Comparison of ENCODE assay signal across 1 cellular context in genomic region chr1:16905112-16905855, GRCh38.
TF ChIP-seq lines count a peak whose summit lies in the region.

No MANE protein-coding gene starts in this region.

TF ChIP-seq in K562, 482 proteins besides CTCF, POLR2A, EP300 and RAD21 (continued from another document and continues in another):
- TF ChIP-seq HNRNPUL1 (IDR thresholded peaks at IDR 0.05; ENCODE audit: low read length) (peak; percentile 99), DDX20 (tag; IDR thresholded peaks at IDR 0.05; ENCODE audit: low read depth) (no peak), SIN3A (IDR thresholded peaks at IDR 0.05; ENCODE audit: borderline replicate concordance in 2 of 2, control insufficient read depth in 1 of 2, low read depth in 2 of 2, low read length in 2 of 2) (peak; percentile 96 to 97), ASH1L (IDR thresholded peaks at IDR 0.05; ENCODE audit: borderline replicate concordance, low read depth, partially characterized antibody) (peak; percentile 67), ILK (tag; IDR thresholded peaks at IDR 0.05; ENCODE audit: borderline replicate concordance, low read depth) (no peak), ZNF699 (CRISPR knock-in tag; IDR thresholded peaks at IDR 0.05; ENCODE audit: insufficient replicate concordance) (no peak), LEF1 (IDR thresholded peaks at IDR 0.05) (peak; percentile 44; the same call in 1 of the 2 replicates), NR2C1 (IDR thresholded peaks at IDR 0.05) (peak; percentile 65), NR2C1 (tag; IDR thresholded peaks at IDR 0.05) (peak; percentile 50), TEAD2 (tag; IDR thresholded peaks at IDR 0.05) (peak; percentile 72), FOXP4 (CRISPR knock-in tag; IDR thresholded peaks at IDR 0.05; ENCODE audit: borderline replicate concordance) (0 out of 2 replicates have a peak, but pooled peaks have one; percentile 6), ZNF77 (CRISPR knock-in tag; IDR thresholded peaks at IDR 0.05) (peak; percentile 98), NFE2L1 (tag; IDR thresholded peaks at IDR 0.05; ENCODE audit: borderline replicate concordance, low read depth) (no peak), PURB (CRISPR knock-in tag; IDR thresholded peaks at IDR 0.05; ENCODE audit: low read depth) (no peak), ZNF232 (CRISPR knock-in tag; IDR thresholded peaks at IDR 0.05) (no peak; the same call in 1 of the 2 replicates), HDAC3 (IDR thresholded peaks at IDR 0.05; ENCODE audit: borderline replicate concordance, partially characterized antibody) (peak; percentile 89), MEF2D (tag; conservative IDR thresholded peaks at IDR 0.05; ENCODE audit: low read depth) (peak; percentile 74; the same call in 1 of the 2 replicates), ZBTB7A (IDR thresholded peaks at IDR 0.05; ENCODE audit: borderline replicate concordance, control insufficient read depth, low read depth, low read length) (no peak), ZFP30 (CRISPR knock-in tag; IDR thresholded peaks at IDR 0.05; ENCODE audit: borderline replicate concordance) (peak; percentile 98; the same call in 1 of the 2 replicates), ZNF140 (CRISPR knock-in tag; IDR thresholded peaks at IDR 0.05) (no peak), CTCFL (IDR thresholded peaks at IDR 0.05; ENCODE audit: borderline replicate concordance, insufficient read depth, low read depth, low read length, poor library complexity, severe bottlenecking) (no peak), HMBOX1 (IDR thresholded peaks at IDR 0.05) (peak; percentile 87), SMARCE1 (IDR thresholded peaks at IDR 0.05) (no peak), RERE (CRISPR knock-in tag; IDR thresholded peaks at IDR 0.05; ENCODE audit: borderline replicate concordance) (no peak; the same call in 1 of the 2 replicates), TBP (optimal IDR thresholded peaks at IDR 0.05; ENCODE audit: low read depth, low read length) (no peak), ZKSCAN8 (CRISPR knock-in tag; IDR thresholded peaks at IDR 0.05) (peak; percentile 78; the same call in 1 of the 2 replicates), GABPB2 (CRISPR knock-in tag; conservative IDR thresholded peaks at IDR 0.05) (peak; percentile 97), ZEB2 (IDR thresholded peaks at IDR 0.05) (peak; percentile 54), ZNF551 (CRISPR knock-in tag; IDR thresholded peaks at IDR 0.05) (peak; percentile 100), ETV5 (CRISPR knock-in tag; IDR thresholded peaks at IDR 0.05; ENCODE audit: low read depth) (peak; percentile 90), ZNF583 (CRISPR knock-in tag; IDR thresholded peaks at IDR 0.05) (peak; percentile 12; the same call in 1 of the 2 replicates), ZNF175 (CRISPR knock-in tag; IDR thresholded peaks at IDR 0.05; ENCODE audit: low read depth) (peak; percentile 27; the same call in 1 of the 2 replicates), ZNF217 (CRISPR knock-in tag; IDR thresholded peaks at IDR 0.05) (no peak), SRSF3 (IDR thresholded peaks at IDR 0.05; ENCODE audit: insufficient read depth, low read length) (no peak)
- TF ChIP-seq, protein P1, sequence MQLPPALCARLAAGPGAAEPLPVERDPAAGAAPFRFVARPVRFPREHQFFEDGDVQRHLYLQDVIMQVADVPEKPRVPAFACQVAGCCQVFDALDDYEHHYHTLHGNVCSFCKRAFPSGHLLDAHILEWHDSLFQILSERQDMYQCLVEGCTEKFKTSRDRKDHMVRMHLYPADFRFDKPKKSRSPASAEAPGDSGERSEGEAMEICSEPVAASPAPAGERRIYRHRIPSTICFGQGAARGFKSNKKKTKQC (CRISPR knock-in tag; IDR thresholded peaks at IDR 0.05), result no peak; the same call in 1 of the 2 replicates
- TF ChIP-seq, protein P2, sequence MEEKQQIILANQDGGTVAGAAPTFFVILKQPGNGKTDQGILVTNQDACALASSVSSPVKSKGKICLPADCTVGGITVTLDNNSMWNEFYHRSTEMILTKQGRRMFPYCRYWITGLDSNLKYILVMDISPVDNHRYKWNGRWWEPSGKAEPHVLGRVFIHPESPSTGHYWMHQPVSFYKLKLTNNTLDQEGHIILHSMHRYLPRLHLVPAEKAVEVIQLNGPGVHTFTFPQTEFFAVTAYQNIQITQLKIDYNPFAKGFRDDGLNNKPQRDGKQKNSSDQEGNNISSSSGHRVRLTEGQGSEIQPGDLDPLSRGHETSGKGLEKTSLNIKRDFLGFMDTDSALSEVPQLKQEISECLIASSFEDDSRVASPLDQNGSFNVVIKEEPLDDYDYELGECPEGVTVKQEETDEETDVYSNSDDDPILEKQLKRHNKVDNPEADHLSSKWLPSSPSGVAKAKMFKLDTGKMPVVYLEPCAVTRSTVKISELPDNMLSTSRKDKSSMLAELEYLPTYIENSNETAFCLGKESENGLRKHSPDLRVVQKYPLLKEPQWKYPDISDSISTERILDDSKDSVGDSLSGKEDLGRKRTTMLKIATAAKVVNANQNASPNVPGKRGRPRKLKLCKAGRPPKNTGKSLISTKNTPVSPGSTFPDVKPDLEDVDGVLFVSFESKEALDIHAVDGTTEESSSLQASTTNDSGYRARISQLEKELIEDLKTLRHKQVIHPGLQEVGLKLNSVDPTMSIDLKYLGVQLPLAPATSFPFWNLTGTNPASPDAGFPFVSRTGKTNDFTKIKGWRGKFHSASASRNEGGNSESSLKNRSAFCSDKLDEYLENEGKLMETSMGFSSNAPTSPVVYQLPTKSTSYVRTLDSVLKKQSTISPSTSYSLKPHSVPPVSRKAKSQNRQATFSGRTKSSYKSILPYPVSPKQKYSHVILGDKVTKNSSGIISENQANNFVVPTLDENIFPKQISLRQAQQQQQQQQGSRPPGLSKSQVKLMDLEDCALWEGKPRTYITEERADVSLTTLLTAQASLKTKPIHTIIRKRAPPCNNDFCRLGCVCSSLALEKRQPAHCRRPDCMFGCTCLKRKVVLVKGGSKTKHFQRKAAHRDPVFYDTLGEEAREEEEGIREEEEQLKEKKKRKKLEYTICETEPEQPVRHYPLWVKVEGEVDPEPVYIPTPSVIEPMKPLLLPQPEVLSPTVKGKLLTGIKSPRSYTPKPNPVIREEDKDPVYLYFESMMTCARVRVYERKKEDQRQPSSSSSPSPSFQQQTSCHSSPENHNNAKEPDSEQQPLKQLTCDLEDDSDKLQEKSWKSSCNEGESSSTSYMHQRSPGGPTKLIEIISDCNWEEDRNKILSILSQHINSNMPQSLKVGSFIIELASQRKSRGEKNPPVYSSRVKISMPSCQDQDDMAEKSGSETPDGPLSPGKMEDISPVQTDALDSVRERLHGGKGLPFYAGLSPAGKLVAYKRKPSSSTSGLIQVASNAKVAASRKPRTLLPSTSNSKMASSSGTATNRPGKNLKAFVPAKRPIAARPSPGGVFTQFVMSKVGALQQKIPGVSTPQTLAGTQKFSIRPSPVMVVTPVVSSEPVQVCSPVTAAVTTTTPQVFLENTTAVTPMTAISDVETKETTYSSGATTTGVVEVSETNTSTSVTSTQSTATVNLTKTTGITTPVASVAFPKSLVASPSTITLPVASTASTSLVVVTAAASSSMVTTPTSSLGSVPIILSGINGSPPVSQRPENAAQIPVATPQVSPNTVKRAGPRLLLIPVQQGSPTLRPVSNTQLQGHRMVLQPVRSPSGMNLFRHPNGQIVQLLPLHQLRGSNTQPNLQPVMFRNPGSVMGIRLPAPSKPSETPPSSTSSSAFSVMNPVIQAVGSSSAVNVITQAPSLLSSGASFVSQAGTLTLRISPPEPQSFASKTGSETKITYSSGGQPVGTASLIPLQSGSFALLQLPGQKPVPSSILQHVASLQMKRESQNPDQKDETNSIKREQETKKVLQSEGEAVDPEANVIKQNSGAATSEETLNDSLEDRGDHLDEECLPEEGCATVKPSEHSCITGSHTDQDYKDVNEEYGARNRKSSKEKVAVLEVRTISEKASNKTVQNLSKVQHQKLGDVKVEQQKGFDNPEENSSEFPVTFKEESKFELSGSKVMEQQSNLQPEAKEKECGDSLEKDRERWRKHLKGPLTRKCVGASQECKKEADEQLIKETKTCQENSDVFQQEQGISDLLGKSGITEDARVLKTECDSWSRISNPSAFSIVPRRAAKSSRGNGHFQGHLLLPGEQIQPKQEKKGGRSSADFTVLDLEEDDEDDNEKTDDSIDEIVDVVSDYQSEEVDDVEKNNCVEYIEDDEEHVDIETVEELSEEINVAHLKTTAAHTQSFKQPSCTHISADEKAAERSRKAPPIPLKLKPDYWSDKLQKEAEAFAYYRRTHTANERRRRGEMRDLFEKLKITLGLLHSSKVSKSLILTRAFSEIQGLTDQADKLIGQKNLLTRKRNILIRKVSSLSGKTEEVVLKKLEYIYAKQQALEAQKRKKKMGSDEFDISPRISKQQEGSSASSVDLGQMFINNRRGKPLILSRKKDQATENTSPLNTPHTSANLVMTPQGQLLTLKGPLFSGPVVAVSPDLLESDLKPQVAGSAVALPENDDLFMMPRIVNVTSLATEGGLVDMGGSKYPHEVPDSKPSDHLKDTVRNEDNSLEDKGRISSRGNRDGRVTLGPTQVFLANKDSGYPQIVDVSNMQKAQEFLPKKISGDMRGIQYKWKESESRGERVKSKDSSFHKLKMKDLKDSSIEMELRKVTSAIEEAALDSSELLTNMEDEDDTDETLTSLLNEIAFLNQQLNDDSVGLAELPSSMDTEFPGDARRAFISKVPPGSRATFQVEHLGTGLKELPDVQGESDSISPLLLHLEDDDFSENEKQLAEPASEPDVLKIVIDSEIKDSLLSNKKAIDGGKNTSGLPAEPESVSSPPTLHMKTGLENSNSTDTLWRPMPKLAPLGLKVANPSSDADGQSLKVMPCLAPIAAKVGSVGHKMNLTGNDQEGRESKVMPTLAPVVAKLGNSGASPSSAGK (IDR thresholded peaks at IDR 0.05), result peak; percentile 50; the same call in 1 of the 2 replicates
